Comparison of ENCODE assay signal across 10 cellular contexts in the genomic region with DNA sequence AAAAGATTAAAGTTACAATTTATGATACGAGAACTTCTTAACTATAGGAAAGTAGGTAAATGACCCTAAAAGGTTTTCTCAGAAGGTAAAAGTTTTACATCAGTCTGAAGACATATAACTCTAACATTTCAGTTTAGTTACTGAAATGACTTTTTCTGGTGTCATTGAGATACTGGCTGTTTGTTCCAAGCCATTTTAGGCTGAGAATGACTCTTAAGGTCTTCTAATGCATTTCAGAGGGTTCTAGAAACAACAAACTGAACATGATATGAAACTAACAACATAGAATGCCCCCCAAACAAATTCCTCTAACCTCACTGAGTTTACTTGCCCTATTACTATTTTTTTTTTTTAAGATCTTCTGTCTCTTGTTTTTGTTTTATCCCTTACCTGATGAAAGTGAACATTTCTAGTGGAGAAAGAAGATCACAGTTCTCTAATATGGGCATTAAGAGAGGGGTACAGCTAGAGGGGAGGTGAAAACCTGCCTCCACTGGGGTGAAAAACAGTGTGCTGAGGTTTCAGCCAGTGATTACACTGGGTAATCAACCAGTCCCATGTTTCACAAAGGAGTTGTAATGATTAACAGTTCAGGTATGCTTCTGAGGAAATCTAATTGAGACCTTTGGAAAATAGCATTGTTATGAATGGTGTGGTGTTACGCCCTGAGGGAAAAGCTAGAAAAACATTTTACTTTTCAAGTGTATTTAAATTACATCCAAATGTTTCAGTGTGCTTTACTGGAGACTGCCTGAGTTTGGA. TPM values are rescaled to one million over a fixed set of nuclear protein-coding genes. Genes with fewer than 3 reads are reported as not detected.
A peak's percentile ranks its signal among the peaks of the same experiment; 100 is the strongest.
DNase-seq lines count a peak whose midpoint lies in the region; ATAC-seq and TF ChIP-seq lines count a peak whose summit lies in the region.
"Had no signal": no experiment of that assay in that cellular context is flagged by ENCODE, and none has a peak within 500 bp of the region (broad histone marks: within the 10 kb centered on the region; RNA-seq: fewer than 3 reads in every experiment).

No MANE protein-coding gene starts in this region.

- H3K27ac Mint-ChIP-seq in activated T-cell treated with anti-CD3 and anti-CD28 coated beads, Interleukin-2, amount 50 U/mL, for 24 hours, result peak overlapping the region; percentile 93
- H3K27ac Mint-ChIP-seq in activated B cell treated with CpG ODN at 0.5 μM for 24 hours, result peak overlapping the region; percentile 21

- H3K36me3 Mint-ChIP-seq in activated T-cell treated with anti-CD3 and anti-CD28 coated beads, Interleukin-2, amount 50 U/mL, for 24 hours (ENCODE audit: low read depth), result peaks cover 66% of the 10 kb centered on the region
- H3K36me3 Mint-ChIP-seq in activated B cell treated with CpG ODN at 0.5 μM for 24 hours (ENCODE audit: low read depth), result peaks cover 49% of the 10 kb centered on the region

- peaks cover 71% of the 10 kb centered on the region for H3K4me1 Mint-ChIP-seq in activated T-cell treated with anti-CD3 and anti-CD28 coated beads, Interleukin-2, amount 50 U/mL, for 24 hours (ENCODE audit: low read depth)
- H3K4me1 Mint-ChIP-seq in activated B cell treated with CpG ODN at 0.5 μM for 24 hours, result peaks cover 40% of the 10 kb centered on the region

- intact Hi-C loops in activated B cell treated with CpG ODN at 0.5 μM for 24 hours (cut with micrococcal nuclease), result no loop called here

- no peak for DNase-seq in activated T-cell treated with anti-CD3 and anti-CD28 coated beads, Interleukin-2, amount 50 U/mL, for 24 hours
- DNase-seq in activated T-cell treated with anti-CD3 and anti-CD28 coated beads, Interleukin-2, amount 50 U/mL, for 48 hours, result no peak
- no peak for DNase-seq in activated B cell treated with CpG ODN at 0.5 μM for 24 hours
- DNase-seq in iPS-NIHi11 (ENCODE audit: low spot score), result peak; percentile 37
- peak; percentile 67 for DNase-seq in stromal cell of bone marrow (ENCODE audit: low read depth)
- DNase-seq in NCI-H446 treated with DMSO at 0.1 percent for 48 hours (lab: John Stamatoyannopoulos, UW), result no peak
- DNase-seq in NCI-H2196 treated with DMSO at 0.1 percent for 48 hours (lab: John Stamatoyannopoulos, UW; ENCODE audit: unreplicated experiment), result no peak
- DNase-seq: activated naive CD4-positive, alpha-beta T cell treated with Interleukin-2 at 50 U/mL for 16 hours; NCI-H510A treated with DMSO at 0.1 percent for 48 hours had no signal

- POLR2A ChIA-PET in activated B cell treated with CpG ODN at 0.5 μM for 24 hours (lab: Charles Lee), result interaction anchor here (1.1 to 2.6 kb wide), 5 partner anchors 8 to 119 kb away, joined by 3 to 25 read pairs (median 4); a partner anchor contains a TSS

- CTCF ChIA-PET in activated B cell treated with CpG ODN at 0.5 μM for 24 hours (lab: Charles Lee), result interaction anchor here (1.4 to 2.6 kb wide), 4 partner anchors 22 to 122 kb away, joined by 3 to 23 read pairs (median 8); no protein-coding TSS in a partner anchor

- H3K27me3 Mint-ChIP-seq in activated T-cell treated with anti-CD3 and anti-CD28 coated beads, Interleukin-2, amount 50 U/mL, for 24 hours, result no peaks in the 10 kb centered on the region
- H3K27me3 Mint-ChIP-seq in activated B cell treated with CpG ODN at 0.5 μM for 24 hours, result no peaks in the 10 kb centered on the region

- H3K9me3 Mint-ChIP-seq in activated T-cell treated with anti-CD3 and anti-CD28 coated beads, Interleukin-2, amount 50 U/mL, for 24 hours, result no peaks in the 10 kb centered on the region
- no peaks in the 10 kb centered on the region for H3K9me3 Mint-ChIP-seq in activated B cell treated with CpG ODN at 0.5 μM for 24 hours

- H3K4me3 Mint-ChIP-seq in activated T-cell treated with anti-CD3 and anti-CD28 coated beads, Interleukin-2, amount 50 U/mL, for 24 hours, result no peak overlapping the region
- H3K4me3 Mint-ChIP-seq in activated B cell treated with CpG ODN at 0.5 μM for 24 hours, result no peak overlapping the region

- ATAC-seq in activated B cell treated with CpG ODN at 0.5 μM for 24 hours (ENCODE audit: low read depth) (no peak), HG02763 (IDR thresholded peaks at IDR 0.05; ENCODE audit: unreplicated experiment) (no peak)

- no peak for TF ChIP-seq CTCF in activated B cell treated with CpG ODN at 0.5 μM for 24 hours (IDR thresholded peaks at IDR 0.05)

RNA-seq across cellular contexts. Expression of a gene that starts 11.2 kb away (rescaled TPM):
- 69.6 and 86.0 TPM in 2 replicates for total RNA-seq in activated B cell treated with CpG ODN at 0.5 μM for 24 hours

Comparison
In these comparisons a context has a peak if more than half of its experiments do, and no peak if none do; other contexts are left out.
1. DNase-seq: peak in iPS-NIHi11 (single experiment) and stromal cell of bone marrow (single experiment); none in activated T-cell treated with anti-CD3 and anti-CD28 coated beads, Interleukin-2, amount 50 U/mL, for 24 hours (single experiment), activated T-cell treated with anti-CD3 and anti-CD28 coated beads, Interleukin-2, amount 50 U/mL, for 48 hours (0 of 2), activated B cell treated with CpG ODN at 0.5 μM for 24 hours (single experiment), NCI-H446 treated with DMSO at 0.1 percent for 48 hours (single experiment) and NCI-H2196 treated with DMSO at 0.1 percent for 48 hours (single experiment).